In the genomic region with DNA sequence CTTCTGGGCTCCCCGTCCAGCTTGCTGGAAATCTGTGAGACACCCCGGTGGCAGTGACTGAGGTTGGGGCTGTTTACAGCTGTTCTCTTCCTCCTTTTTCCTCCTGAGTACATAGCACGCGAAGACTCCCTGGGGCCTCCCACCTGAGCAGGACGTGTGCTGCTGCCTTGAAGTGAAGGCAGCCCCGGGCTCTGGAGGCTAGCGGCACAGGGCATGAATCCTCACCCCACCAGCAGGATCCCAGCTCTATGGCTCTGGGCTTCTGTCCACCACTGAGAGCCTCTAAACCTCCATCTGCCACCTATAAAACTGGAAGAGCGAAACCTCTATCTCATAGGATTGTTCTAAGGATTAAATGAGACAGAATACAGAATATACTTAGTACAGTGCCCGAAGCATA, we compare ENCODE assay signal across 20 cellular contexts.
"Had no signal": no experiment of that assay in that cellular context is flagged by ENCODE, and none has a peak within 500 bp of the region (broad histone marks: within the 10 kb centered on the region; RNA-seq: fewer than 3 reads in every experiment).

No MANE protein-coding gene starts in this region.

- H3K4me3 ChIP-seq: ascending aorta, dorsolateral prefrontal cortex, right atrium auricular region, skin epidermis, tibial artery had no signal

- H3K27ac ChIP-seq: ascending aorta, skin epidermis, tibial artery had no signal

- H3K4me3 Mint-ChIP-seq: activated CD4-positive, alpha-beta T cell treated with anti-CD3 and anti-CD28 coated beads, Interleukin-2, amount 10 ng/mL, durations not matched to agents 24 days and 14 days; activated naive CD8-positive, alpha-beta T cell treated with anti-CD3 and anti-CD28 coated beads, Interleukin-2, amount 50 U/mL, for 24 hours; natural killer cell treated with Interleukin-12 subunit alpha and Interleukin-12 subunit beta and Interleukin-15 and Interleukin-18, amount 100 ng/mL, for 72 hours; stimulated activated naive B cell treated with anti-CD40 and anti-IgM and Interleukin-4, amounts not matched to agents 10 μg/mL and 1 μg/mL and 100 μg/mL, for 72 hours; T-helper 1 cell treated with Interleukin-12 subunit alpha and Interleukin-12 subunit beta and Interleukin-4 antibody, amounts not matched to agents 30 μg/mL and 1 μg/mL, for 36 hours had no signal

- DNase-seq: activated CD4-positive, alpha-beta T cell treated with anti-CD3 and anti-CD28 coated beads, Interleukin-2, amount 10 ng/mL, durations not matched to agents 24 days and 14 days; activated CD4-positive, CD25-positive, alpha-beta regulatory T cell; activated gamma-delta T cell treated with Interleukin-2 at 50 U/mL for 16 hours; activated naive CD8-positive, alpha-beta T cell treated with anti-CD3 and anti-CD28 coated beads, Interleukin-2, amount 50 U/mL, for 24 hours; hippocampal formation; mesendoderm; occipital lobe; stimulated activated CD4-positive, alpha-beta T cell treated with anti-CD3 and anti-CD28 coated beads, Interleukin-15, amount 100 ng/mL, for 24 hours; stimulated activated CD4-positive, alpha-beta T cell treated with anti-CD3 and anti-CD28 coated beads, Interleukin-4, amount 100 ng/mL, for 1 hour; stimulated activated naive B cell treated with anti-CD40 and anti-IgM and Interleukin-4, amounts not matched to agents 10 μg/mL and 1 μg/mL and 100 μg/mL, for 72 hours; tibial artery had no signal

- H3K9me3 Mint-ChIP-seq: activated CD4-positive, alpha-beta T cell treated with anti-CD3 and anti-CD28 coated beads, Interleukin-2, amount 10 ng/mL, durations not matched to agents 24 days and 14 days; activated naive CD8-positive, alpha-beta T cell treated with anti-CD3 and anti-CD28 coated beads, Interleukin-2, amount 50 U/mL, for 24 hours; natural killer cell treated with Interleukin-12 subunit alpha and Interleukin-12 subunit beta and Interleukin-15 and Interleukin-18, amount 100 ng/mL, for 72 hours; stimulated activated naive B cell treated with anti-CD40 and anti-IgM and Interleukin-4, amounts not matched to agents 10 μg/mL and 1 μg/mL and 100 μg/mL, for 72 hours; T-helper 1 cell treated with Interleukin-12 subunit alpha and Interleukin-12 subunit beta and Interleukin-4 antibody, amounts not matched to agents 30 μg/mL and 1 μg/mL, for 36 hours had no signal

- FAIRE-seq: bronchial epithelial cell, endometrium had no signal

- H3K9me3 ChIP-seq: ascending aorta, right atrium auricular region, tibial artery had no signal

- ATAC-seq: activated naive CD8-positive, alpha-beta T cell treated with anti-CD3 and anti-CD28 coated beads, Interleukin-2, amount 50 U/mL, for 24 hours; esophagus mucosa; natural killer cell treated with Interleukin-12 subunit alpha and Interleukin-12 subunit beta and Interleukin-15 and Interleukin-18, amount 100 ng/mL, for 72 hours; stimulated activated naive B cell treated with anti-CD40 and anti-IgM and Interleukin-4, amounts not matched to agents 10 μg/mL and 1 μg/mL and 100 μg/mL, for 72 hours had no signal

- H3K36me3 Mint-ChIP-seq: natural killer cell treated with Interleukin-12 subunit alpha and Interleukin-12 subunit beta and Interleukin-15 and Interleukin-18, amount 100 ng/mL, for 72 hours; stimulated activated naive B cell treated with anti-CD40 and anti-IgM and Interleukin-4, amounts not matched to agents 10 μg/mL and 1 μg/mL and 100 μg/mL, for 72 hours had no signal

- H3K4me1 ChIP-seq: ascending aorta, tibial artery had no signal

- H3K27me3 ChIP-seq: ascending aorta, dorsolateral prefrontal cortex, right atrium auricular region had no signal

- H3K4me1 Mint-ChIP-seq: activated CD4-positive, alpha-beta T cell treated with anti-CD3 and anti-CD28 coated beads, Interleukin-2, amount 10 ng/mL, durations not matched to agents 24 days and 14 days; activated naive CD8-positive, alpha-beta T cell treated with anti-CD3 and anti-CD28 coated beads, Interleukin-2, amount 50 U/mL, for 24 hours; stimulated activated naive B cell treated with anti-CD40 and anti-IgM and Interleukin-4, amounts not matched to agents 10 μg/mL and 1 μg/mL and 100 μg/mL, for 72 hours had no signal

- H3K36me3 ChIP-seq: ascending aorta, right atrium auricular region, tibial artery had no signal

- H3K27me3 Mint-ChIP-seq: activated naive CD8-positive, alpha-beta T cell treated with anti-CD3 and anti-CD28 coated beads, Interleukin-2, amount 50 U/mL, for 24 hours; natural killer cell treated with Interleukin-12 subunit alpha and Interleukin-12 subunit beta and Interleukin-15 and Interleukin-18, amount 100 ng/mL, for 72 hours; stimulated activated naive B cell treated with anti-CD40 and anti-IgM and Interleukin-4, amounts not matched to agents 10 μg/mL and 1 μg/mL and 100 μg/mL, for 72 hours had no signal

- H3K27ac Mint-ChIP-seq: activated CD4-positive, alpha-beta T cell treated with anti-CD3 and anti-CD28 coated beads, Interleukin-2, amount 10 ng/mL, durations not matched to agents 24 days and 14 days; activated naive CD8-positive, alpha-beta T cell treated with anti-CD3 and anti-CD28 coated beads, Interleukin-2, amount 50 U/mL, for 24 hours; stimulated activated naive B cell treated with anti-CD40 and anti-IgM and Interleukin-4, amounts not matched to agents 10 μg/mL and 1 μg/mL and 100 μg/mL, for 72 hours; T-helper 1 cell treated with Interleukin-12 subunit alpha and Interleukin-12 subunit beta and Interleukin-4 antibody, amounts not matched to agents 30 μg/mL and 1 μg/mL, for 36 hours had no signal
